10 cellular contexts compared by ENCODE assay signal in the genomic region with DNA sequence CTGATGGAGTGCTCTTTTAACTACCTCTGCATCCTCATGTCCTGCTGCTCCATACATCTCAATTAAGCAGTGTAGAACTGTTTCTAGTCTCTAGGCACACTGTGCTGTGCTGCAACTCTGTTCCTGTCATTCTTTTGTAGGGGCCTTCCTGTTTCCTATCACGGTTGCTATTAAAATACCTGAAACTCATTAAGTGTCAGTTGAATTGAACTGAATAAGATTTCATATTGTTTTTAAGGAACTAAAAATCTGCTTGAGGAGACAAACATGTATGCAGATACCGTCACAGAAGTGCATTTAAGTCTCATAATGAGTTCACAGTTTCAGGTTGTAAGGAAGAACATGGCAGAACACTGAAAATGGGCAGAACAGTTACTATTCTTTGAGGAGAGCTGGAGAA.
DNase-seq lines count a peak whose midpoint lies in the region; ATAC-seq lines count a peak whose summit lies in the region.
"Had no signal": no experiment of that assay in that cellular context is flagged by ENCODE, and none has a peak within 500 bp of the region (broad histone marks: within the 10 kb centered on the region; RNA-seq: fewer than 3 reads in every experiment).

No MANE protein-coding gene starts in this region.

- H3K4me1 Mint-ChIP-seq in stimulated activated naive B cell treated with anti-CD40 and anti-IgM and Interleukin-4, amounts not matched to agents 10 μg/mL and 1 μg/mL and 100 μg/mL, for 72 hours = no peaks in the 10 kb centered on the region

- no peak overlapping the region for H3K27ac Mint-ChIP-seq in stimulated activated naive B cell treated with anti-CD40 and anti-IgM and Interleukin-4, amounts not matched to agents 10 μg/mL and 1 μg/mL and 100 μg/mL, for 72 hours

- no peak overlapping the region for H3K4me3 Mint-ChIP-seq in stimulated activated naive B cell treated with anti-CD40 and anti-IgM and Interleukin-4, amounts not matched to agents 10 μg/mL and 1 μg/mL and 100 μg/mL, for 72 hours

- no peaks in the 10 kb centered on the region for H3K36me3 Mint-ChIP-seq in stimulated activated naive B cell treated with anti-CD40 and anti-IgM and Interleukin-4, amounts not matched to agents 10 μg/mL and 1 μg/mL and 100 μg/mL, for 72 hours

- ATAC-seq in GM19035 (IDR thresholded peaks at IDR 0.05; ENCODE audit: unreplicated experiment) = peak; percentile 94
- ATAC-seq in GM21723 (IDR thresholded peaks at IDR 0.05; ENCODE audit: unreplicated experiment) = peak; percentile 89
- peak; percentile 85 for ATAC-seq in HG03159 (IDR thresholded peaks at IDR 0.05; ENCODE audit: unreplicated experiment)
- ATAC-seq in stimulated activated naive B cell treated with anti-CD40 and anti-IgM and Interleukin-4, amounts not matched to agents 10 μg/mL and 1 μg/mL and 100 μg/mL, for 72 hours (replicated peaks) = peak; percentile 19 to 50
- no peak for ATAC-seq in activated CD4-positive, CD25-positive, alpha-beta regulatory T cell treated with anti-CD3 and anti-CD28 coated beads, Interleukin-2, amount 50 U/mL, for 24 hours
- no peak for ATAC-seq in GM19023 (IDR thresholded peaks at IDR 0.05; ENCODE audit: unreplicated experiment)

- no peak for DNase-seq in stimulated activated naive B cell treated with anti-CD40 and anti-IgM and Interleukin-4, amounts not matched to agents 10 μg/mL and 1 μg/mL and 100 μg/mL, for 72 hours
- DNase-seq in OCI-M2 (lab: John Stamatoyannopoulos, UW; ENCODE audit: unreplicated experiment) = no peak
- DNase-seq: adrenal gland, KG1, substantia nigra had no signal

- H3K27me3 Mint-ChIP-seq in stimulated activated naive B cell treated with anti-CD40 and anti-IgM and Interleukin-4, amounts not matched to agents 10 μg/mL and 1 μg/mL and 100 μg/mL, for 72 hours = peaks cover under 1 to 8% of the 10 kb centered on the region in 2 donors

- H3K9me3 Mint-ChIP-seq in stimulated activated naive B cell treated with anti-CD40 and anti-IgM and Interleukin-4, amounts not matched to agents 10 μg/mL and 1 μg/mL and 100 μg/mL, for 72 hours = no peaks in the 10 kb centered on the region

Comparison
In these comparisons a context has a peak if more than half of its experiments do, and no peak if none do; other contexts are left out.
1. ATAC-seq: peak in GM19035 (single experiment), GM21723 (single experiment), HG03159 (single experiment) and stimulated activated naive B cell treated with anti-CD40 and anti-IgM and Interleukin-4, amounts not matched to agents 10 μg/mL and 1 μg/mL and 100 μg/mL, for 72 hours (2 of 2); none in activated CD4-positive, CD25-positive, alpha-beta regulatory T cell treated with anti-CD3 and anti-CD28 coated beads, Interleukin-2, amount 50 U/mL, for 24 hours (0 of 2) and GM19023 (single experiment).